ENCODE assay signal across 8 cellular contexts in the genomic region with DNA sequence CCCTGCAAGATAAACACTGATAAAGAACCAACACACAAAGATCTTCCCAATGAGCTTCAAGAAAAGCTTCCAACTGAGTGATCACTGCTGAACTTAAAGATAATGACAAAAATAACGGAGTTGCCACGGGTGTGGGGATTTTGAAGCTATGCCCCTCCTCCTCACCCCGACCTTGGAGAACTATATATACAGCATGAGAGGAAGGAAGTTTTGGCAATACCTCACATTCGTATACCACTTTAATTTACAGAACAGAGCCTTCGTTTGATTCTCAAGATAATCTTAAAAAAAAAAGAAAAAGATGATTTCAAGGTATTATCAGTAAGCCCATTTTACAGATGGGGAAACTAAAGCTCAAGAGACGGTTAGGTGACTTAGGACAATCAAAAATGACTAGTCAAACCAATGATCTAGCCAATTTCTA. TPM values are rescaled to one million over a fixed set of nuclear protein-coding genes. Genes with fewer than 3 reads are reported as not detected.
DNase-seq lines count a peak whose midpoint lies in the region; ATAC-seq, FAIRE-seq and TF ChIP-seq lines count a peak whose summit lies in the region.

No MANE protein-coding gene starts in this region.

- H3K4me3 ChIP-seq in A673 (ENCODE audit: low read depth, low read length, poor library complexity, severe bottlenecking): peak overlapping the region; percentile 69
- peak overlapping the region; percentile 90 for H3K4me3 ChIP-seq in HAP-1
- peak overlapping the region; percentile 66 to 82 (median 69) for H3K4me3 ChIP-seq in keratinocyte (ENCODE audit: control insufficient read depth in 2 of 3, extremely low read depth in 1 of 3, insufficient read depth in 2 of 3, low read depth in 1 of 3, low read length in 3 of 3)
- peak overlapping the region; percentile 70 to 83 (median 71) for H3K4me3 ChIP-seq in thyroid gland (replicated peaks in 1 of 3)

- H3K27ac ChIP-seq in A673 (ENCODE audit: low read depth, low read length, poor library complexity, severe bottlenecking) (peak overlapping the region; percentile 83), keratinocyte (ENCODE audit: control insufficient read depth, insufficient read depth, low read length) (peak overlapping the region; percentile 89), thyroid gland (peak overlapping the region in 2 of 3 donors; percentile 93 to 95)

- H3K9me3 ChIP-seq in A673 (ENCODE audit: low read depth, low read length, poor library complexity, severe bottlenecking) (no peaks in the 10 kb centered on the region), HAP-1 (no peaks in the 10 kb centered on the region), keratinocyte (ENCODE audit: control insufficient read depth, low read depth, low read length) (no peaks in the 10 kb centered on the region), thyroid gland (no peaks in the 10 kb centered on the region)

- no peaks in the 10 kb centered on the region for H3K27me3 Mint-ChIP-seq in activated naive CD8-positive, alpha-beta T cell treated with anti-CD3 and anti-CD28 coated beads for 36 hours

- H3K4me2 ChIP-seq in keratinocyte (ENCODE audit: control insufficient read depth, extremely low read depth, insufficient read depth, low read depth, low read length): peak overlapping the region; percentile 93

- H2AFZ ChIP-seq in keratinocyte (ENCODE audit: control insufficient read depth, low read length): peak overlapping the region; percentile 87

- in situ Hi-C loops in HAP-1 (cut with MboI; ENCODE audit: low sequenced_read_pairs): loop anchor here (10.0 to 25.0 kb wide), 2 partner anchors 359 to 536 kb away; a partner anchor contains a TSS

- no peaks in the 10 kb centered on the region for H4K20me1 ChIP-seq in keratinocyte (ENCODE audit: control insufficient read depth, extremely low read depth, insufficient read depth, low read length)

- no peaks in the 10 kb centered on the region for H3K27me3 ChIP-seq in A673 (replicated peaks; ENCODE audit: insufficient read depth, low read depth, low read length, poor library complexity)
- H3K27me3 ChIP-seq in HAP-1 (ENCODE audit: low read depth): no peaks in the 10 kb centered on the region
- H3K27me3 ChIP-seq in keratinocyte (ENCODE audit: control insufficient read depth, extremely low read depth, insufficient read depth, low read length): no peaks in the 10 kb centered on the region
- no peaks in the 10 kb centered on the region for H3K27me3 ChIP-seq in thyroid gland

- peaks cover 16% of the 10 kb centered on the region for H3K79me2 ChIP-seq in keratinocyte (ENCODE audit: control insufficient read depth, insufficient read depth, low read length)

- TF ChIP-seq CTCF in A673 (conservative IDR thresholded peaks at IDR 0.05; ENCODE audit: low read depth, low read length) (no peak), keratinocyte (optimal IDR thresholded peaks at IDR 0.05 in 1 of 3, IDR thresholded peaks at IDR 0.05 in 1 of 3, conservative IDR thresholded peaks at IDR 0.05 in 1 of 3; ENCODE audit: extremely low read depth in 1 of 3, insufficient read depth in 2 of 3, low read length in 3 of 3) (no peak), thyroid gland (IDR thresholded peaks at IDR 0.05) (no peak)

- no peak for FAIRE-seq in keratinocyte (lab: Jason Lieb, UNC)

- H3K27ac Mint-ChIP-seq in activated naive CD8-positive, alpha-beta T cell treated with anti-CD3 and anti-CD28 coated beads for 36 hours: peak overlapping the region; percentile 98

- no peaks in the 10 kb centered on the region for H3K9me3 Mint-ChIP-seq in activated naive CD8-positive, alpha-beta T cell treated with anti-CD3 and anti-CD28 coated beads for 36 hours

- dilution Hi-C loops in keratinocyte (cut with MboI; ENCODE audit: extremely low pct_ligation_motif_present, low sequenced_read_pairs): no loop called here

- BruUV-seq in A673 (replicated peaks; lab: Mats Ljungman, UMichigan): no TSS peak

- H3K9ac ChIP-seq in keratinocyte (ENCODE audit: control insufficient read depth, extremely low read depth, insufficient read depth, low read length): peak overlapping the region; percentile 89

- DNase-seq in A673 (ENCODE audit: low spot score): peak; percentile 22
- DNase-seq in HAP-1 (ENCODE audit: low spot score in 2 of 2): no peak
- DNase-seq in activated naive CD8-positive, alpha-beta T cell treated with anti-CD3 and anti-CD28 coated beads for 36 hours: no peak
- no peak for DNase-seq in keratinocyte (ENCODE audit: low read depth, low spot score)
- no peak for DNase-seq in thyroid gland
- no peak for DNase-seq in foreskin melanocyte
- DNase-seq in germinal center (ENCODE audit: low spot score): no peak

- H3K36me3 Mint-ChIP-seq in activated naive CD8-positive, alpha-beta T cell treated with anti-CD3 and anti-CD28 coated beads for 36 hours: peaks cover 27% of the 10 kb centered on the region

- CTCF ChIA-PET in A673 (lab: Charles Lee): no interaction called here

- POLR2A ChIA-PET in A673 (lab: Charles Lee; ENCODE audit: low non-redundant PET): interaction anchor here (1.2 kb wide), 1 partner anchor 169 kb away, joined by 3 read pairs; no protein-coding TSS in a partner anchor

- peaks cover 41% of the 10 kb centered on the region for H3K4me1 Mint-ChIP-seq in activated naive CD8-positive, alpha-beta T cell treated with anti-CD3 and anti-CD28 coated beads for 36 hours

- peak overlapping the region; percentile 95 for H3K4me3 Mint-ChIP-seq in activated naive CD8-positive, alpha-beta T cell treated with anti-CD3 and anti-CD28 coated beads for 36 hours

- TF ChIP-seq POLR2A in thyroid gland (IDR thresholded peaks at IDR 0.05): no peak

- H3K9me1 ChIP-seq in keratinocyte (ENCODE audit: control insufficient read depth, extremely low read depth, insufficient read depth, low read length): no peaks in the 10 kb centered on the region

- WGBS in thyroid gland, 2 donors: 1 to 5% methylated on average over 6 of the region's 6 CpGs

- intact Hi-C loops in A673 (cut with micrococcal nuclease; ENCODE audit: unreplicated experiment) (loop anchor here (10.0 kb wide), 1 partner anchor 439 kb away; no protein-coding TSS in a partner anchor), thyroid gland (cut with DNase I) (no loop called here)

- peaks cover 20% of the 10 kb centered on the region for H3K4me1 ChIP-seq in A673 (ENCODE audit: insufficient read depth, low read length, poor library complexity, severe bottlenecking)
- H3K4me1 ChIP-seq in HAP-1: peaks cover 20% of the 10 kb centered on the region
- peaks cover 32% of the 10 kb centered on the region for H3K4me1 ChIP-seq in keratinocyte (ENCODE audit: control insufficient read depth, extremely low read depth, insufficient read depth, low read length)
- H3K4me1 ChIP-seq in thyroid gland: peaks cover 22 to 28% of the 10 kb centered on the region in 2 donors

- H3K36me3 ChIP-seq in A673 (ENCODE audit: insufficient read depth, low read length, poor library complexity, severe bottlenecking) (peaks cover 4% of the 10 kb centered on the region), HAP-1 (replicated peaks) (peaks cover 23% of the 10 kb centered on the region), keratinocyte (ENCODE audit: control insufficient read depth in 2 of 2, extremely low read depth in 1 of 2, insufficient read depth in 2 of 2, low read length in 2 of 2) (peaks cover 0 to 10% of the 10 kb centered on the region in 2 experiments), thyroid gland (no peaks in the 10 kb centered on the region)

- ATAC-seq in HG02981 (IDR thresholded peaks at IDR 0.05; ENCODE audit: unreplicated experiment): no peak

RNA-seq across cellular contexts. Expression of a gene that starts 0.7 kb away (rescaled TPM):
- total RNA-seq in A673 (2021) (75.8 and 76.1 TPM in 2 replicates), thyroid gland (10 to 100 TPM; 65.4 to 84.6 (median 76.9) TPM)
- total RNA-seq in activated naive CD8-positive, alpha-beta T cell treated with anti-CD3 and anti-CD28 coated beads for 36 hours: 10 to 100 TPM; 50.1 to 50.9 TPM
- polyA plus RNA-seq in keratinocyte: 23.0 to 43.7 TPM (median 27.9 TPM) in 3 replicates
- 8.9 TPM for polyA plus RNA-seq in keratinocyte (2011; ENCODE audit: low read depth)
- 14.4 and 24.7 TPM in 2 replicates for polyA plus RNA-seq in keratinocyte (2011; cell fraction: cytosol; rRNA removed)
- 47.1 and 52.6 TPM in 2 replicates for polyA plus RNA-seq in keratinocyte (2011; cell fraction: nucleus; rRNA removed)
- 20.9 and 27.7 TPM in 2 replicates for polyA plus RNA-seq in keratinocyte (2012; ENCODE audit: low replicate concordance)
- 12.6 to 30.4 TPM (median 23.9 TPM) in 3 replicates for polyA minus RNA-seq in keratinocyte
- 16.7 TPM for polyA minus RNA-seq in keratinocyte (2011; cell fraction: cytosol; rRNA and poly(A)+ RNA removed)
- polyA minus RNA-seq in keratinocyte (2011; cell fraction: nucleus; rRNA and poly(A)+ RNA removed): 35.6 and 39.6 TPM in 2 replicates

RNA-seq across cellular contexts. Expression of a gene that starts 50.3 kb away (rescaled TPM):
- 275 and 278 TPM in 2 replicates for total RNA-seq in A673 (2021)
- 100 to 1,000 TPM; 160 to 169 TPM for total RNA-seq in activated naive CD8-positive, alpha-beta T cell treated with anti-CD3 and anti-CD28 coated beads for 36 hours
- 306 to 428 TPM (median 380 TPM) in 3 replicates for polyA plus RNA-seq in keratinocyte
- 83.4 TPM for polyA plus RNA-seq in keratinocyte (2011; ENCODE audit: low read depth)
- 201 and 388 TPM in 2 replicates for polyA plus RNA-seq in keratinocyte (2011; cell fraction: cytosol; rRNA removed)
- polyA plus RNA-seq in keratinocyte (2011; cell fraction: nucleus; rRNA removed): 420 and 431 TPM in 2 replicates
- polyA plus RNA-seq in keratinocyte (2012; ENCODE audit: low replicate concordance): 157 and 253 TPM in 2 replicates
- 565 to 838 TPM (median 646 TPM) in 3 replicates for polyA minus RNA-seq in keratinocyte
- polyA minus RNA-seq in keratinocyte (2011; cell fraction: cytosol; rRNA and poly(A)+ RNA removed): 534 TPM
- 437 and 484 TPM in 2 replicates for polyA minus RNA-seq in keratinocyte (2011; cell fraction: nucleus; rRNA and poly(A)+ RNA removed)
- total RNA-seq in thyroid gland: 100 to 1,000 TPM; 289 to 559 (median 388) TPM

RNA-seq across cellular contexts. Expression of a gene that starts 56.7 kb away (rescaled TPM):
- 1.0 TPM in 2 replicates for total RNA-seq in A673 (2021)
- total RNA-seq in activated naive CD8-positive, alpha-beta T cell treated with anti-CD3 and anti-CD28 coated beads for 36 hours: under 1 TPM; 0.40 to 0.56 TPM
- polyA plus RNA-seq in keratinocyte: 0.23 to 0.68 TPM (median 0.32 TPM) in 3 replicates
- 0.24 TPM for polyA plus RNA-seq in keratinocyte (2011; ENCODE audit: low read depth)
- polyA plus RNA-seq in keratinocyte (2011; cell fraction: cytosol; rRNA removed): 0.38 and 0.47 TPM in 2 replicates
- 0.56 and 0.96 TPM in 2 replicates for polyA plus RNA-seq in keratinocyte (2011; cell fraction: nucleus; rRNA removed)
- 0.32 and 0.57 TPM in 2 replicates for polyA plus RNA-seq in keratinocyte (2012; ENCODE audit: low replicate concordance)
- polyA minus RNA-seq in keratinocyte: 1.0 to 1.1 TPM in 2 of 3 replicates, not detected in the other
- not detected for polyA minus RNA-seq in keratinocyte (2011; cell fraction: cytosol; rRNA and poly(A)+ RNA removed)
- 0.32 TPM in 1 of 2 replicates, not detected in the other for polyA minus RNA-seq in keratinocyte (2011; cell fraction: nucleus; rRNA and poly(A)+ RNA removed)
- total RNA-seq in thyroid gland: 10 to 100 TPM in 2 of 4 donors, 1 to 10 TPM in 2; 8.3 to 15.8 (median 12.4) TPM
